18 cellular contexts compared by ENCODE assay signal in the genomic region with DNA sequence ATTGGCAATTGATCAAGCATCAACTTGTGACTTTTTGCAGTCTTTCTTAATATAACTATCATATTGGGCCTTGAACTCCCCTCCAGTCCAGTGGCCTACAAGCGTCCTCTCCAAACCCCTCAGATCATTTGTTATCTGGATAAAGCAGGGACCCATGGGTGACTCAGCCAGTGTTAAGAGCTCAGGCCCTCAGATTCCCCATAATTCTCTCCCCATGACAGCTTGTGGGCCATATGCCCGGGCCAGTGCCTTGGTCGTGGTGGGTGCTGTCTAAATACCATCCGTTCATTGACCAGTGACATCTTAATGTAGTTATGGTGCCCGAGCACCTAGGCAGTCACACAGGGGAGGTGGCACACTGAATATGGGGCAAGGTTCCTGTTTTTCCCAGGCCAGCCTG. TPM values are rescaled to one million over a fixed set of nuclear protein-coding genes. Genes with fewer than 3 reads are reported as not detected.
"Had no signal": no experiment of that assay in that cellular context is flagged by ENCODE, and none has a peak within 500 bp of the region (broad histone marks: within the 10 kb centered on the region; RNA-seq: fewer than 3 reads in every experiment).

No MANE protein-coding gene starts in this region.

- ATAC-seq: activated CD8-positive, alpha-beta memory T cell treated with anti-CD3 and anti-CD28 coated beads, Interleukin-2, amount 10 ng/mL, durations not matched to agents 7 days and 5 days; gastroesophageal sphincter; right lobe of liver; WTC11 had no signal

- H3K9me3 ChIP-seq: breast epithelium, gastroesophageal sphincter, ovary, right lobe of liver had no signal

- H3K4me2 ChIP-seq: smooth muscle cell had no signal

- H3K4me3 ChIP-seq: breast epithelium, gastroesophageal sphincter, ovary, right lobe of liver, smooth muscle cell had no signal

- H3K36me3 ChIP-seq: breast epithelium, gastroesophageal sphincter, ovary, right lobe of liver had no signal

- H3K4me1 ChIP-seq: breast epithelium, gastroesophageal sphincter, right lobe of liver had no signal

- H3K27me3 Mint-ChIP-seq: activated CD4-positive, alpha-beta memory T cell treated with anti-CD3 and anti-CD28 coated beads, Interleukin-2, amount 10 ng/mL, durations not matched to agents 7 days and 5 days; activated CD8-positive, alpha-beta memory T cell treated with anti-CD3 and anti-CD28 coated beads, Interleukin-2, amount 10 ng/mL, durations not matched to agents 7 days and 5 days; activated naive CD8-positive, alpha-beta T cell treated with anti-CD3 and anti-CD28 coated beads for 36 hours had no signal

- H3K27ac ChIP-seq: breast epithelium, gastroesophageal sphincter, ovary, right lobe of liver had no signal

- H3K4me1 Mint-ChIP-seq: activated CD4-positive, alpha-beta memory T cell treated with anti-CD3 and anti-CD28 coated beads, Interleukin-2, amount 10 ng/mL, durations not matched to agents 7 days and 5 days; activated naive CD8-positive, alpha-beta T cell treated with anti-CD3 and anti-CD28 coated beads for 36 hours; immature natural killer cell; naive B cell had no signal

- H3K27ac Mint-ChIP-seq: activated CD4-positive, alpha-beta memory T cell treated with anti-CD3 and anti-CD28 coated beads, Interleukin-2, amount 10 ng/mL, durations not matched to agents 7 days and 5 days; activated CD8-positive, alpha-beta memory T cell treated with anti-CD3 and anti-CD28 coated beads, Interleukin-2, amount 10 ng/mL, durations not matched to agents 7 days and 5 days; activated naive CD8-positive, alpha-beta T cell treated with anti-CD3 and anti-CD28 coated beads for 36 hours; immature natural killer cell; naive B cell; WTC11 had no signal

- H3K9me3 Mint-ChIP-seq: activated CD4-positive, alpha-beta memory T cell treated with anti-CD3 and anti-CD28 coated beads, Interleukin-2, amount 10 ng/mL, durations not matched to agents 7 days and 5 days; activated naive CD8-positive, alpha-beta T cell treated with anti-CD3 and anti-CD28 coated beads for 36 hours; immature natural killer cell; naive B cell; WTC11 had no signal

- H3K4me3 Mint-ChIP-seq: activated CD4-positive, alpha-beta memory T cell treated with anti-CD3 and anti-CD28 coated beads, Interleukin-2, amount 10 ng/mL, durations not matched to agents 7 days and 5 days; activated CD8-positive, alpha-beta memory T cell treated with anti-CD3 and anti-CD28 coated beads, Interleukin-2, amount 10 ng/mL, durations not matched to agents 7 days and 5 days; activated naive CD8-positive, alpha-beta T cell treated with anti-CD3 and anti-CD28 coated beads for 36 hours; immature natural killer cell; naive B cell; WTC11 had no signal

- DNase-seq: activated CD4-positive, alpha-beta memory T cell treated with anti-CD3 and anti-CD28 coated beads, Interleukin-2, amount 10 ng/mL, durations not matched to agents 7 days and 5 days; activated CD4-positive, alpha-beta T cell treated with anti-CD3 and anti-CD28 coated beads for 48 hours; activated CD8-positive, alpha-beta memory T cell treated with anti-CD3 and anti-CD28 coated beads, Interleukin-2, amount 10 ng/mL, durations not matched to agents 7 days and 5 days; activated naive CD8-positive, alpha-beta T cell treated with anti-CD3 and anti-CD28 coated beads for 36 hours; cortex of kidney; effector CD4-positive, alpha-beta T cell; immature natural killer cell; kidney glomerular epithelial cell; left ventricle myocardium superior; naive B cell; ovary; right lobe of liver; stimulated activated naive CD4-positive, alpha-beta T cell; T-helper 2 cell had no signal

- H3K36me3 Mint-ChIP-seq: activated naive CD8-positive, alpha-beta T cell treated with anti-CD3 and anti-CD28 coated beads for 36 hours; immature natural killer cell; naive B cell; WTC11 had no signal

- H3K27me3 ChIP-seq: breast epithelium, gastroesophageal sphincter, ovary, right lobe of liver had no signal

RNA-seq across cellular contexts. Expression of a gene that starts 18.1 kb away (rescaled TPM):
- polyA plus RNA-seq: smooth muscle cell had no signal
